6 cellular contexts compared by ENCODE assay signal in genomic region chr9:72290311-72290710, GRCh38.
"Had no signal": no experiment of that assay in that cellular context is flagged by ENCODE, and none has a peak within 500 bp of the region (broad histone marks: within the 10 kb centered on the region; RNA-seq: fewer than 3 reads in every experiment).

No MANE protein-coding gene starts in this region.

- H3K27ac Mint-ChIP-seq: IgD-negative memory B cell had no signal

- H3K9me3 Mint-ChIP-seq: IgD-negative memory B cell had no signal

- H3K4me3 Mint-ChIP-seq: IgD-negative memory B cell had no signal

- H3K27me3 Mint-ChIP-seq: IgD-negative memory B cell had no signal

- DNase-seq: IMR-90, KBM-7, KG1 had no signal

- ATAC-seq: HepG2, K562 had no signal

- H3K36me3 Mint-ChIP-seq: IgD-negative memory B cell had no signal
